17 cellular contexts compared by ENCODE assay signal in the genomic region with DNA sequence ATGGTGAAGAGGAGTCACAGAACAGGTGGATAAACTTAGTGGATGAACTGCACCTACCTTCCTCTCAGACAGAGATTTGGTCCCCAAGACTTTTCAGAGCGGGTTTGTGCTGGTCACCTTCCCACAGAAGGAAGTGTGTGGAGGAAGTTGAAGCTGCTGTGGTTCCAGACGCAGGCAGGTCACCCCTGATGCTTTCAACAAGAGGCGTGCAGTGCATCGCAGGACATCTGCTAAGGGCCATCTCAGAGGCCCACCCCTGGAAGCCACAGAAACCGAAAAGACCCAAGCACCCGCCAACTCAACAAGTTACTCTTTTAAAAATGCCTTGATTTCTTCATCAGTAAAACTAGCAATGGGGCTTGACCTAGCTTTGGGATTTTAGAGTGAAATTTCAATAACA. TPM values are rescaled to one million over a fixed set of nuclear protein-coding genes. Genes with fewer than 3 reads are reported as not detected.
DNase-seq lines count a peak whose midpoint lies in the region; ATAC-seq, FAIRE-seq and TF ChIP-seq lines count a peak whose summit lies in the region.
"Had no signal": no experiment of that assay in that cellular context is flagged by ENCODE, and none has a peak within 500 bp of the region (broad histone marks: within the 10 kb centered on the region; RNA-seq: fewer than 3 reads in every experiment).

No MANE protein-coding gene starts in this region.

- TF ChIP-seq CTCF in CD4-positive, alpha-beta T cell (IDR thresholded peaks at IDR 0.05), result no peak
- no peak for TF ChIP-seq CTCF in natural killer cell (IDR thresholded peaks at IDR 0.05)

- no peak for ATAC-seq in CD4-positive, alpha-beta T cell (ENCODE audit: poor library complexity)
- no peak for ATAC-seq in effector memory CD8-positive, alpha-beta T cell (replicated peaks)
- peak in 2 of 3 donors; percentile 37 to 47 for ATAC-seq in natural killer cell
- no peak for ATAC-seq in GM21526 (IDR thresholded peaks at IDR 0.05; ENCODE audit: low FRiP score, unreplicated experiment)

- peak overlapping the region; percentile 74 for H3K27ac Mint-ChIP-seq in CD4-positive, alpha-beta T cell
- peak overlapping the region; percentile 76 to 81 for H3K27ac Mint-ChIP-seq in effector memory CD8-positive, alpha-beta T cell
- peak overlapping the region; percentile 23 to 74 for H3K27ac Mint-ChIP-seq in natural killer cell
- H3K27ac Mint-ChIP-seq: T-helper 1 cell treated with Interleukin-12 subunit alpha and Interleukin-12 subunit beta and Interleukin-4 antibody, amounts not matched to agents 30 μg/mL and 1 μg/mL, for 36 hours had no signal

- POLR2A ChIA-PET in CD4-positive, alpha-beta T cell (lab: Charles Lee), result interaction anchor here (0.9 to 1.4 kb wide), 2 partner anchors 27 to 29 kb away, joined by 3 to 5 read pairs; a partner anchor contains a TSS

- H3K9me3 ChIP-seq in CD4-positive, alpha-beta T cell (ENCODE audit: control insufficient read depth, low read length), result no peaks in the 10 kb centered on the region
- H3K9me3 ChIP-seq: BE2C had no signal

- in situ Hi-C loops in G401 (cut with HindIII; ENCODE audit: low sequenced_read_pairs), result no loop called here

- no peaks in the 10 kb centered on the region for H3K27me3 ChIP-seq in CD4-positive, alpha-beta T cell (ENCODE audit: control insufficient read depth, insufficient read depth, low read length)
- H3K27me3 ChIP-seq: BE2C had no signal

- H3K4me3 Mint-ChIP-seq in CD4-positive, alpha-beta T cell, result no peak overlapping the region
- H3K4me3 Mint-ChIP-seq in effector memory CD8-positive, alpha-beta T cell, result no peak overlapping the region
- H3K4me3 Mint-ChIP-seq in natural killer cell, result no peak overlapping the region
- H3K4me3 Mint-ChIP-seq: T-helper 1 cell treated with Interleukin-12 subunit alpha and Interleukin-12 subunit beta and Interleukin-4 antibody, amounts not matched to agents 30 μg/mL and 1 μg/mL, for 36 hours had no signal

- DNase-seq in CD4-positive, alpha-beta T cell, result no peak
- DNase-seq in HTR-8/SVneo (ENCODE audit: insufficient read length, low spot score) (no peak), natural killer cell (no peak), G401 (ENCODE audit: low spot score) (no peak), SHP77 treated with DMSO at 0.1 percent for 48 hours (lab: John Stamatoyannopoulos, UW) (no peak)
- DNase-seq in effector memory CD8-positive, alpha-beta T cell, result no peak
- DNase-seq: activated CD4-positive, alpha-beta T cell treated with anti-CD3 and anti-CD28 coated beads for 48 hours; activated gamma-delta T cell treated with Interleukin-2 at 50 U/mL for 16 hours; BE2C; effector CD4-positive, alpha-beta T cell; GM23248; mammary epithelial cell; stimulated activated naive CD4-positive, alpha-beta T cell treated with Interleukin-2 at 50 U/mL for 16 hours had no signal

- no peak overlapping the region for H3K27ac ChIP-seq in CD4-positive, alpha-beta T cell (ENCODE audit: low read depth, low read length)
- H3K27ac ChIP-seq: GM23248 had no signal

- intact Hi-C loops in CD4-positive, alpha-beta T cell (cut with DNase I, micrococcal nuclease), result no loop called here
- intact Hi-C loops in natural killer cell (cut with micrococcal nuclease), result no loop called here

- H3K36me3 Mint-ChIP-seq in CD4-positive, alpha-beta T cell (ENCODE audit: low read depth), result peaks cover 92% of the 10 kb centered on the region
- peaks cover 15% of the 10 kb centered on the region for H3K36me3 Mint-ChIP-seq in effector memory CD8-positive, alpha-beta T cell (ENCODE audit: insufficient read depth)
- no peaks in the 10 kb centered on the region for H3K36me3 Mint-ChIP-seq in natural killer cell

- H3K9me3 Mint-ChIP-seq in CD4-positive, alpha-beta T cell, result no peaks in the 10 kb centered on the region
- no peaks in the 10 kb centered on the region for H3K9me3 Mint-ChIP-seq in effector memory CD8-positive, alpha-beta T cell
- H3K9me3 Mint-ChIP-seq in natural killer cell, result no peaks in the 10 kb centered on the region
- H3K9me3 Mint-ChIP-seq: T-helper 1 cell treated with Interleukin-12 subunit alpha and Interleukin-12 subunit beta and Interleukin-4 antibody, amounts not matched to agents 30 μg/mL and 1 μg/mL, for 36 hours had no signal

- FAIRE-seq in HTR-8/SVneo (lab: Jason Lieb, UNC), result peak; percentile 89

- no peaks in the 10 kb centered on the region for H3K27me3 Mint-ChIP-seq in CD4-positive, alpha-beta T cell
- no peaks in the 10 kb centered on the region for H3K27me3 Mint-ChIP-seq in effector memory CD8-positive, alpha-beta T cell
- no peaks in the 10 kb centered on the region for H3K27me3 Mint-ChIP-seq in natural killer cell (ENCODE audit: low read depth in 2 of 2)

- CTCF ChIA-PET in CD4-positive, alpha-beta T cell (lab: Charles Lee), result interaction anchor here (1.5 kb wide), 1 partner anchor 8 kb away, joined by 3 read pairs; no protein-coding TSS in a partner anchor

- peaks cover 83% of the 10 kb centered on the region for H3K4me1 Mint-ChIP-seq in CD4-positive, alpha-beta T cell (ENCODE audit: low read depth)
- H3K4me1 Mint-ChIP-seq in effector memory CD8-positive, alpha-beta T cell (ENCODE audit: low read depth in 2 of 2), result peaks cover 14 to 22% of the 10 kb centered on the region in 2 donors
- H3K4me1 Mint-ChIP-seq in natural killer cell, result peaks cover 31 to 64% of the 10 kb centered on the region in 2 donors

RNA-seq across cellular contexts. Expression of a gene that starts 1.0 kb away (rescaled TPM):
- not detected for total RNA-seq in CD4-positive, alpha-beta T cell
- not detected for total RNA-seq in natural killer cell
- total RNA-seq in G401 (2014; rRNA removed; shearing (Covaris generic)), result not detected in 2 replicates
- total RNA-seq: fibroblast of villous mesenchyme, GM23248, skeletal muscle tissue had no signal

RNA-seq across cellular contexts. Expression of a gene that starts 28.6 kb away (rescaled TPM):
- 1 to 10 TPM; 2.6 to 3.8 TPM for total RNA-seq in CD4-positive, alpha-beta T cell
- total RNA-seq in natural killer cell, result 1 to 10 TPM in 2 of 3 donors, under 1 TPM in 1; 0.82 to 3.2 (median 1.7) TPM
- total RNA-seq in G401 (2014; rRNA removed; shearing (Covaris generic)), result 15.8 and 26.2 TPM in 2 replicates

RNA-seq across cellular contexts. Expression of a gene that starts 29.3 kb away (rescaled TPM):
- 10 to 100 TPM; 50.1 to 54.0 TPM for total RNA-seq in CD4-positive, alpha-beta T cell
- 10 to 100 TPM; 56.1 to 65.5 (median 65.4) TPM for total RNA-seq in natural killer cell
- total RNA-seq in G401 (2014; rRNA removed; shearing (Covaris generic)), result 51.0 and 64.1 TPM in 2 replicates

RNA-seq across cellular contexts. Expression of a gene that starts 43.1 kb away (rescaled TPM):
- 1 to 10 TPM; 7.5 to 7.9 TPM for total RNA-seq in CD4-positive, alpha-beta T cell
- 1 to 10 TPM; 4.0 to 8.7 (median 8.4) TPM for total RNA-seq in natural killer cell
- 8.0 and 8.7 TPM in 2 replicates for total RNA-seq in G401 (2014; rRNA removed; shearing (Covaris generic))

Comparison
In these comparisons a context has a peak if more than half of its experiments do, and no peak if none do; other contexts are left out.
1. ATAC-seq: peak in natural killer cell (2 of 3); none in CD4-positive, alpha-beta T cell (single experiment), effector memory CD8-positive, alpha-beta T cell (single experiment) and GM21526 (single experiment).
2. Peak in every context shown above with its lines, with median percentiles within 50 percentile points of each other: H3K27ac Mint-ChIP-seq.